Comparison of ENCODE assay signal across 1 cellular context in genomic region chr7:90178592-90179279, GRCh38.
TF ChIP-seq lines count a peak whose summit lies in the region.

No MANE protein-coding gene starts in this region.

TF ChIP-seq in GM12878, 131 proteins besides CTCF, POLR2A, EP300 and RAD21 (continued from another document and continues in another):
- TF ChIP-seq PRDM15 (CRISPR knock-in tag; IDR thresholded peaks at IDR 0.05) (no peak), ZBTB11 (CRISPR knock-in tag; IDR thresholded peaks at IDR 0.05) (no peak), SPI1 (IDR thresholded peaks at IDR 0.05; ENCODE audit: borderline replicate concordance, insufficient read depth, low read depth, low read length) (peak; percentile 91), POU2F2 (IDR thresholded peaks at IDR 0.05; ENCODE audit: borderline replicate concordance, low read depth, low read length) (no peak), NFXL1 (IDR thresholded peaks at IDR 0.05; ENCODE audit: borderline replicate concordance) (no peak), NFIC (IDR thresholded peaks at IDR 0.05; ENCODE audit: low read depth, low read length) (peak; percentile 66; the same call in 1 of the 2 replicates), SRF (IDR thresholded peaks at IDR 0.05; ENCODE audit: low read depth in 2 of 2, low read length in 2 of 2) (no peak), NR2C2 (IDR thresholded peaks at IDR 0.05; ENCODE audit: borderline replicate concordance, control insufficient read depth, insufficient read length, low read depth) (no peak), MLLT1 (IDR thresholded peaks at IDR 0.05) (peak; percentile 98), CHD4 (IDR thresholded peaks at IDR 0.05) (no peak), HDAC2 (IDR thresholded peaks at IDR 0.05) (no peak), IRF3 (IDR thresholded peaks at IDR 0.05) (no peak), CEBPB (IDR thresholded peaks at IDR 0.05; ENCODE audit: borderline replicate concordance in 1 of 2, low read depth in 2 of 2, low read length in 2 of 2) (no peak), PML (IDR thresholded peaks at IDR 0.05; ENCODE audit: low read length) (no peak), CREM (IDR thresholded peaks at IDR 0.05; ENCODE audit: low read depth) (peak; percentile 40; the same call in 1 of the 2 replicates), BMI1 (IDR thresholded peaks at IDR 0.05; ENCODE audit: borderline replicate concordance) (peak; percentile 75; the same call in 1 of the 2 replicates), KAT2A (conservative IDR thresholded peaks at IDR 0.05; ENCODE audit: control insufficient read depth, low read depth, low read length) (no peak), TCF3 (IDR thresholded peaks at IDR 0.05; ENCODE audit: borderline replicate concordance, insufficient read depth, low read depth, low read length) (no peak), ATF7 (IDR thresholded peaks at IDR 0.05; ENCODE audit: low read depth) (peak; percentile 87), KLF5 (IDR thresholded peaks at IDR 0.05; ENCODE audit: partially characterized antibody) (no peak), ELK1 (IDR thresholded peaks at IDR 0.05; ENCODE audit: low read depth, low read length) (no peak), CUX1 (IDR thresholded peaks at IDR 0.05; ENCODE audit: insufficient replicate concordance, low read depth, low read length) (peak; percentile 51), MTA2 (IDR thresholded peaks at IDR 0.05; ENCODE audit: low read depth) (peak; percentile 91), EED (IDR thresholded peaks at IDR 0.05; ENCODE audit: low read depth) (peak; percentile 35; the same call in 1 of the 2 replicates), IKZF1 (conservative IDR thresholded peaks at IDR 0.05) (peak; percentile 83), RBBP5 (conservative IDR thresholded peaks at IDR 0.05) (no peak), RB1 (IDR thresholded peaks at IDR 0.05; ENCODE audit: borderline replicate concordance) (no peak), SREBF2 (IDR thresholded peaks at IDR 0.05; ENCODE audit: low read length) (no peak), BHLHE40 (IDR thresholded peaks at IDR 0.05; ENCODE audit: borderline replicate concordance in 1 of 2, low read depth in 2 of 2, low read length in 1 of 2) (0 out of 4 replicates have a peak, but pooled peaks of 1 of the 2 experiments have one; percentile 7), MEF2A (IDR thresholded peaks at IDR 0.05; ENCODE audit: insufficient read depth, low read depth, low read length) (0 out of 2 replicates have a peak, but pooled peaks have one; percentile 20), HSF1 (IDR thresholded peaks at IDR 0.05; ENCODE audit: low read depth, low read length) (no peak), ZZZ3 (IDR thresholded peaks at IDR 0.05; ENCODE audit: control insufficient read depth, insufficient read length, low read depth) (no peak), PAX5 (IDR thresholded peaks at IDR 0.05; ENCODE audit: borderline replicate concordance, low read depth, low read length) (0 out of 2 replicates have a peak, but pooled peaks have one; percentile 24), ZNF24 (IDR thresholded peaks at IDR 0.05) (no peak), SUZ12 (IDR thresholded peaks at IDR 0.05; ENCODE audit: unreplicated experiment) (no peak), ZSCAN29 (IDR thresholded peaks at IDR 0.05) (no peak), MTA3 (IDR thresholded peaks at IDR 0.05; ENCODE audit: borderline replicate concordance, low read length) (no peak), PBX3 (IDR thresholded peaks at IDR 0.05; ENCODE audit: insufficient replicate concordance, low read depth, low read length) (no peak), ESRRA (IDR thresholded peaks at IDR 0.05; ENCODE audit: low read length) (no peak), SUPT20H (IDR thresholded peaks at IDR 0.05; ENCODE audit: borderline replicate concordance, control insufficient read depth, low read depth, low read length) (no peak), USF2 (IDR thresholded peaks at IDR 0.05; ENCODE audit: borderline replicate concordance, low read depth, low read length) (no peak)
